In the genomic region with DNA sequence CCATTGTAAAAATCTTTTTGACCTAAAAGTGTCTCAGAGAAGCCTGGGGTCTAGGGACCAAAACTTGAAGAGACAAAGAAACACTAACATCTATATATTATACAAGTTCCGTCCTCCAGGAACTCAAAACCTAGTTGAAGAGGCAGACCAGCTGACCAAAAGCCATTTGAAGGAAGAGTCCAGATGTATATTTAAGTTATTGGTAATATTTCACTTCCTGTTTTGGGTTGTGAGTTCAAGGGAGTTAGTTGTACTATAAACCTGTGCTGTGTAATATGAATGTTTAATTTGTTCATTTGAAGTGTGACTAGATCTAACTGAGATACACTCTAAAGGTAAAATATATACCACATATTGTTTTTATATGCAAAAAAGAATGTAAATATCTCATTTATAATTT, we compare ENCODE assay signal across 29 cellular contexts.
"Had no signal": no experiment of that assay in that cellular context is flagged by ENCODE, and none has a peak within 500 bp of the region (broad histone marks: within the 10 kb centered on the region; RNA-seq: fewer than 3 reads in every experiment).

No MANE protein-coding gene starts in this region.

- H3K27me3 Mint-ChIP-seq: stimulated activated naive CD8-positive, alpha-beta T cell treated with anti-CD3 and anti-CD28 coated beads, Interleukin-15, amount 100 ng/mL, for 72 hours; type B pancreatic cell had no signal

- H3K4me1 Mint-ChIP-seq: central memory CD8-positive, alpha-beta T cell had no signal

- H3K36me3 Mint-ChIP-seq: activated CD8-positive, alpha-beta memory T cell treated with anti-CD3 and anti-CD28 coated beads, Interleukin-2, amount 10 ng/mL, durations not matched to agents 7 days and 5 days; activated naive CD4-positive, alpha-beta T cell treated with anti-CD3 and anti-CD28 coated beads, Interleukin-2, amount 50 U/mL, for 72 hours; stimulated activated effector memory CD8-positive, alpha-beta T cell treated with anti-CD3 and anti-CD28 coated beads, Interleukin-12 subunit alpha, Interleukin-12 subunit beta, amount 100 ng/mL, for 72 hours; type B pancreatic cell had no signal

- H3K9me3 Mint-ChIP-seq: activated CD4-positive, alpha-beta memory T cell treated with anti-CD3 and anti-CD28 coated beads, Interleukin-2, amount 10 ng/mL, durations not matched to agents 7 days and 5 days; activated CD4-positive, alpha-beta T cell treated with anti-CD3 and anti-CD28 coated beads, Interleukin-2, amount 10 ng/mL, durations not matched to agents 7 days and 5 days; activated naive CD4-positive, alpha-beta T cell treated with anti-CD3 and anti-CD28 coated beads, Interleukin-2, amount 50 U/mL, for 72 hours; activated T-helper 2 cell treated with anti-CD3 and anti-CD28 coated beads, Interferon-gamma antibody, Interleukin-2, Interleukin-4, amounts not matched to agents 10 μg/mL and 5 μg/mL and 100 μg/mL, durations not matched to agents 14 hours and 24 hours and 36 hours; central memory CD8-positive, alpha-beta T cell; dendritic cell treated with granulocyte-macrophage colony-stimulating factor and Interleukin-4, amounts not matched to agents 40 ng/mL and 50 ng/mL, for 4 days; nephron progenitor cell; stimulated activated effector memory CD8-positive, alpha-beta T cell treated with anti-CD3 and anti-CD28 coated beads, Interleukin-12 subunit alpha, Interleukin-12 subunit beta, amount 100 ng/mL, for 72 hours; stimulated activated naive CD8-positive, alpha-beta T cell treated with anti-CD3 and anti-CD28 coated beads, Interleukin-15, amount 100 ng/mL, for 72 hours; type B pancreatic cell had no signal

- FAIRE-seq: bronchial epithelial cell, endometrium, islet of Langerhans, pancreas had no signal

- DNase-seq: activated CD4-positive, alpha-beta memory T cell treated with anti-CD3 and anti-CD28 coated beads, Interleukin-2, amount 10 ng/mL, durations not matched to agents 7 days and 5 days; activated CD4-positive, alpha-beta T cell treated with anti-CD3 and anti-CD28 coated beads, Interleukin-2, amount 10 ng/mL, durations not matched to agents 7 days and 5 days; activated CD4-positive, CD25-positive, alpha-beta regulatory T cell treated with anti-CD3 and anti-CD28 coated beads, Interleukin-2, amount 50 U/mL, for 72 hours; activated CD8-positive, alpha-beta memory T cell treated with anti-CD3 and anti-CD28 coated beads, Interleukin-2, amount 10 ng/mL, durations not matched to agents 7 days and 5 days; activated naive CD4-positive, alpha-beta T cell; activated T-cell treated with anti-CD3 and anti-CD28 coated beads, Interleukin-2, amount 50 U/mL, for 48 hours; esophagus squamous epithelium; foreskin melanocyte; left lung; mesendoderm; mucosa of descending colon; nephron progenitor cell; pancreas; retina; stimulated activated CD4-positive, alpha-beta T cell treated with anti-CD3 and anti-CD28 coated beads, Interleukin-4, amount 100 ng/mL, for 24 hours; stimulated activated naive CD8-positive, alpha-beta T cell treated with anti-CD3 and anti-CD28 coated beads, Interleukin-15, amount 100 ng/mL, for 72 hours; substantia nigra; T-helper 9 cell; uterus had no signal

- H3K27ac Mint-ChIP-seq: activated CD4-positive, alpha-beta memory T cell treated with anti-CD3 and anti-CD28 coated beads, Interleukin-2, amount 10 ng/mL, durations not matched to agents 7 days and 5 days; activated CD4-positive, alpha-beta T cell treated with anti-CD3 and anti-CD28 coated beads, Interleukin-2, amount 10 ng/mL, durations not matched to agents 7 days and 5 days; activated CD8-positive, alpha-beta memory T cell treated with anti-CD3 and anti-CD28 coated beads, Interleukin-2, amount 10 ng/mL, durations not matched to agents 7 days and 5 days; activated naive CD4-positive, alpha-beta T cell treated with anti-CD3 and anti-CD28 coated beads, Interleukin-2, amount 50 U/mL, for 72 hours; activated T-helper 2 cell treated with anti-CD3 and anti-CD28 coated beads, Interferon-gamma antibody, Interleukin-2, Interleukin-4, amounts not matched to agents 10 μg/mL and 5 μg/mL and 100 μg/mL, durations not matched to agents 14 hours and 24 hours and 36 hours; dendritic cell treated with granulocyte-macrophage colony-stimulating factor and Interleukin-4, amounts not matched to agents 40 ng/mL and 50 ng/mL, for 4 days; nephron progenitor cell; stimulated activated effector memory CD8-positive, alpha-beta T cell treated with anti-CD3 and anti-CD28 coated beads, Interleukin-12 subunit alpha, Interleukin-12 subunit beta, amount 100 ng/mL, for 72 hours; stimulated activated naive CD8-positive, alpha-beta T cell treated with anti-CD3 and anti-CD28 coated beads, Interleukin-15, amount 100 ng/mL, for 72 hours; type B pancreatic cell had no signal

- ATAC-seq: activated CD8-positive, alpha-beta memory T cell treated with anti-CD3 and anti-CD28 coated beads, Interleukin-2, amount 10 ng/mL, durations not matched to agents 7 days and 5 days; activated naive CD4-positive, alpha-beta T cell treated with anti-CD3 and anti-CD28 coated beads, Interleukin-2, amount 50 U/mL, for 72 hours; left lung; mucosa of descending colon; pancreas; sciatic nerve; stimulated activated effector memory CD8-positive, alpha-beta T cell treated with anti-CD3 and anti-CD28 coated beads, Interleukin-12 subunit alpha, Interleukin-12 subunit beta, amount 100 ng/mL, for 72 hours; stimulated activated naive CD8-positive, alpha-beta T cell treated with anti-CD3 and anti-CD28 coated beads, Interleukin-15, amount 100 ng/mL, for 72 hours had no signal

- H3K4me3 Mint-ChIP-seq: activated CD4-positive, alpha-beta memory T cell treated with anti-CD3 and anti-CD28 coated beads, Interleukin-2, amount 10 ng/mL, durations not matched to agents 7 days and 5 days; activated CD4-positive, alpha-beta T cell treated with anti-CD3 and anti-CD28 coated beads, Interleukin-2, amount 10 ng/mL, durations not matched to agents 7 days and 5 days; activated CD8-positive, alpha-beta memory T cell treated with anti-CD3 and anti-CD28 coated beads, Interleukin-2, amount 10 ng/mL, durations not matched to agents 7 days and 5 days; central memory CD8-positive, alpha-beta T cell; dendritic cell treated with granulocyte-macrophage colony-stimulating factor and Interleukin-4, amounts not matched to agents 40 ng/mL and 50 ng/mL, for 4 days; nephron progenitor cell; stimulated activated effector memory CD8-positive, alpha-beta T cell treated with anti-CD3 and anti-CD28 coated beads, Interleukin-12 subunit alpha, Interleukin-12 subunit beta, amount 100 ng/mL, for 72 hours; stimulated activated naive CD8-positive, alpha-beta T cell treated with anti-CD3 and anti-CD28 coated beads, Interleukin-15, amount 100 ng/mL, for 72 hours; type B pancreatic cell had no signal
